In the genomic region with DNA sequence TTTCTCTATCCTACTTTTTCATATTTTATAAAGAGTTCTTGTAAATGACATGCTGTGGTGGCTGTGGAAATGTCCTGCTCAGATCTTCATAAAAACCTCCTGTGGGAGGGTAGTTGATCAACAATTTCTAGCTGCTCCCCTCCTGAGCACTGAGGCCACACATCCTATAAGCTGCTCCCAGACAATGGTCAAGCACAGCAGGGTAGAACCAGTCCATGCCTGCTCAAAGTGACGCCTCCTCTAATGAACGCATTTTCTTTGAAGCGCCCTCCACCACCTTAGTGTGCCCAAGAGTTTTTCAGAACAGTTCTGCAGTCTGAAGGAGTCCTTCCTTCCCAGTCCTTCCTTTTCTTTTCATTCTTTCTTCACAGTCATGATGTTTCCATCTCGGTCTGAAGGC, we compare ENCODE assay signal across 36 cellular contexts.
"Had no signal": no experiment of that assay in that cellular context is flagged by ENCODE, and none has a peak within 500 bp of the region (broad histone marks: within the 10 kb centered on the region; RNA-seq: fewer than 3 reads in every experiment).

No MANE protein-coding gene starts in this region.

- H3K36me3 ChIP-seq: adrenal gland, esophagus muscularis mucosa, gastrocnemius medialis, heart right ventricle, WERI-Rb-1 had no signal

- H3K4me3 Mint-ChIP-seq: activated CD4-positive, alpha-beta memory T cell treated with anti-CD3 and anti-CD28 coated beads for 36 hours; activated CD4-positive, alpha-beta T cell treated with anti-CD3 and anti-CD28 coated beads for 36 hours; activated CD4-positive, alpha-beta T cell treated with anti-CD3 and anti-CD28 coated beads, Interleukin-2, amount 10 ng/mL, durations not matched to agents 24 days and 14 days; activated CD8-positive, alpha-beta memory T cell treated with anti-CD3 and anti-CD28 coated beads, Interleukin-2, amount 10 ng/mL, durations not matched to agents 7 days and 5 days; activated CD8-positive, alpha-beta T cell treated with anti-CD3 and anti-CD28 coated beads, Interleukin-2, amount 10 ng/mL, durations not matched to agents 7 days and 5 days; activated naive CD4-positive, alpha-beta T cell treated with anti-CD3 and anti-CD28 coated beads for 36 hours; activated naive CD4-positive, alpha-beta T cell treated with anti-CD3 and anti-CD28 coated beads, Interleukin-2, amount 50 U/mL, for 24 hours; activated naive CD8-positive, alpha-beta T cell treated with anti-CD3 and anti-CD28 coated beads for 36 hours; activated naive CD8-positive, alpha-beta T cell treated with anti-CD3 and anti-CD28 coated beads, Interleukin-2, amount 50 U/mL, for 24 hours; activated T-helper 1 cell treated with anti-CD3 and anti-CD28 coated beads, Interleukin-12 subunit alpha, Interleukin-12 subunit beta, Interleukin-2, Interleukin-4 antibody, amounts not matched to agents 30 ng/mL and 10 ng/mL and 1 ng/mL, durations not matched to agents 14 hours and 24 hours and 36 hours; effector memory CD8-positive, alpha-beta T cell; T-helper 17 cell; T-helper 2 cell treated with Interferon-gamma antibody and Interleukin-4, amounts not matched to agents 5 μg/mL and 100 μg/mL, for 36 hours had no signal

- H3K27ac Mint-ChIP-seq: activated CD4-positive, alpha-beta memory T cell treated with anti-CD3 and anti-CD28 coated beads for 36 hours; activated CD4-positive, alpha-beta T cell treated with anti-CD3 and anti-CD28 coated beads for 36 hours; activated CD4-positive, alpha-beta T cell treated with anti-CD3 and anti-CD28 coated beads, Interleukin-2, amount 10 ng/mL, durations not matched to agents 24 days and 14 days; activated CD8-positive, alpha-beta memory T cell treated with anti-CD3 and anti-CD28 coated beads, Interleukin-2, amount 10 ng/mL, durations not matched to agents 7 days and 5 days; activated CD8-positive, alpha-beta T cell treated with anti-CD3 and anti-CD28 coated beads, Interleukin-2, amount 10 ng/mL, durations not matched to agents 7 days and 5 days; activated naive CD4-positive, alpha-beta T cell treated with anti-CD3 and anti-CD28 coated beads for 36 hours; activated naive CD4-positive, alpha-beta T cell treated with anti-CD3 and anti-CD28 coated beads, Interleukin-2, amount 50 U/mL, for 24 hours; activated naive CD8-positive, alpha-beta T cell treated with anti-CD3 and anti-CD28 coated beads for 36 hours; activated naive CD8-positive, alpha-beta T cell treated with anti-CD3 and anti-CD28 coated beads, Interleukin-2, amount 50 U/mL, for 24 hours; activated T-helper 1 cell treated with anti-CD3 and anti-CD28 coated beads, Interleukin-12 subunit alpha, Interleukin-12 subunit beta, Interleukin-2, Interleukin-4 antibody, amounts not matched to agents 30 ng/mL and 10 ng/mL and 1 ng/mL, durations not matched to agents 14 hours and 24 hours and 36 hours; activated T-helper 2 cell treated with anti-CD3 and anti-CD28 coated beads, Interferon-gamma antibody, Interleukin-2, Interleukin-4, amounts not matched to agents 10 μg/mL and 5 μg/mL and 100 μg/mL, durations not matched to agents 14 hours and 24 hours and 36 hours; effector memory CD8-positive, alpha-beta T cell; T-helper 17 cell; T-helper 2 cell treated with Interferon-gamma antibody and Interleukin-4, amounts not matched to agents 5 μg/mL and 100 μg/mL, for 36 hours had no signal

- H3K36me3 Mint-ChIP-seq: activated CD4-positive, alpha-beta memory T cell treated with anti-CD3 and anti-CD28 coated beads for 36 hours; activated CD8-positive, alpha-beta memory T cell treated with anti-CD3 and anti-CD28 coated beads, Interleukin-2, amount 10 ng/mL, durations not matched to agents 7 days and 5 days; activated naive CD4-positive, alpha-beta T cell treated with anti-CD3 and anti-CD28 coated beads, Interleukin-2, amount 50 U/mL, for 24 hours; activated naive CD8-positive, alpha-beta T cell treated with anti-CD3 and anti-CD28 coated beads for 36 hours had no signal

- H3K9me3 Mint-ChIP-seq: activated CD4-positive, alpha-beta T cell treated with anti-CD3 and anti-CD28 coated beads, Interleukin-2, amount 10 ng/mL, durations not matched to agents 24 days and 14 days; activated naive CD4-positive, alpha-beta T cell treated with anti-CD3 and anti-CD28 coated beads for 36 hours; activated naive CD8-positive, alpha-beta T cell treated with anti-CD3 and anti-CD28 coated beads for 36 hours; activated naive CD8-positive, alpha-beta T cell treated with anti-CD3 and anti-CD28 coated beads, Interleukin-2, amount 50 U/mL, for 24 hours; activated T-helper 1 cell treated with anti-CD3 and anti-CD28 coated beads, Interleukin-12 subunit alpha, Interleukin-12 subunit beta, Interleukin-2, Interleukin-4 antibody, amounts not matched to agents 30 ng/mL and 10 ng/mL and 1 ng/mL, durations not matched to agents 14 hours and 24 hours and 36 hours had no signal

- H3K4me1 ChIP-seq: adrenal gland, body of pancreas, esophagus muscularis mucosa, foreskin keratinocyte, gastrocnemius medialis, heart right ventricle had no signal

- H3K4me3 ChIP-seq: adrenal gland, body of pancreas, esophagus muscularis mucosa, gastrocnemius medialis, heart right ventricle had no signal

- ATAC-seq: activated CD4-positive, alpha-beta T cell treated with anti-CD3 and anti-CD28 coated beads for 36 hours; activated CD8-positive, alpha-beta memory T cell treated with anti-CD3 and anti-CD28 coated beads, Interleukin-2, amount 10 ng/mL, durations not matched to agents 7 days and 5 days; activated CD8-positive, alpha-beta T cell treated with anti-CD3 and anti-CD28 coated beads, Interleukin-2, amount 10 ng/mL, durations not matched to agents 7 days and 5 days; activated naive CD8-positive, alpha-beta T cell treated with anti-CD3 and anti-CD28 coated beads, Interleukin-2, amount 50 U/mL, for 24 hours; body of pancreas; effector memory CD8-positive, alpha-beta T cell; foreskin keratinocyte; gastrocnemius medialis; heart right ventricle; T-helper 17 cell had no signal

- H3K4me1 Mint-ChIP-seq: activated CD4-positive, alpha-beta T cell treated with anti-CD3 and anti-CD28 coated beads for 36 hours; activated CD4-positive, alpha-beta T cell treated with anti-CD3 and anti-CD28 coated beads, Interleukin-2, amount 10 ng/mL, durations not matched to agents 24 days and 14 days; activated CD8-positive, alpha-beta memory T cell treated with anti-CD3 and anti-CD28 coated beads, Interleukin-2, amount 10 ng/mL, durations not matched to agents 7 days and 5 days; activated naive CD4-positive, alpha-beta T cell treated with anti-CD3 and anti-CD28 coated beads, Interleukin-2, amount 50 U/mL, for 24 hours; activated naive CD8-positive, alpha-beta T cell treated with anti-CD3 and anti-CD28 coated beads for 36 hours; activated naive CD8-positive, alpha-beta T cell treated with anti-CD3 and anti-CD28 coated beads, Interleukin-2, amount 50 U/mL, for 24 hours; T-helper 17 cell had no signal

- H3K9me3 ChIP-seq: adrenal gland, body of pancreas, esophagus muscularis mucosa, gastrocnemius medialis, heart right ventricle had no signal

- H3K27me3 Mint-ChIP-seq: activated CD4-positive, alpha-beta memory T cell treated with anti-CD3 and anti-CD28 coated beads for 36 hours; activated CD4-positive, alpha-beta T cell treated with anti-CD3 and anti-CD28 coated beads for 36 hours; activated CD4-positive, alpha-beta T cell treated with anti-CD3 and anti-CD28 coated beads, Interleukin-2, amount 10 ng/mL, durations not matched to agents 24 days and 14 days; activated CD8-positive, alpha-beta memory T cell treated with anti-CD3 and anti-CD28 coated beads, Interleukin-2, amount 10 ng/mL, durations not matched to agents 7 days and 5 days; activated naive CD4-positive, alpha-beta T cell treated with anti-CD3 and anti-CD28 coated beads, Interleukin-2, amount 50 U/mL, for 24 hours; activated naive CD8-positive, alpha-beta T cell treated with anti-CD3 and anti-CD28 coated beads, Interleukin-2, amount 50 U/mL, for 24 hours; effector memory CD8-positive, alpha-beta T cell; T-helper 17 cell had no signal

- H3K27ac ChIP-seq: adrenal gland, body of pancreas, esophagus muscularis mucosa, foreskin keratinocyte, gastrocnemius medialis, heart right ventricle, WERI-Rb-1 had no signal

- H3K27me3 ChIP-seq: adrenal gland, body of pancreas, esophagus muscularis mucosa, foreskin keratinocyte, gastrocnemius medialis, heart right ventricle had no signal

- DNase-seq: activated CD4-positive, alpha-beta memory T cell treated with anti-CD3 and anti-CD28 coated beads for 36 hours; activated CD4-positive, alpha-beta T cell treated with anti-CD3 and anti-CD28 coated beads for 36 hours; activated CD4-positive, alpha-beta T cell treated with anti-CD3 and anti-CD28 coated beads, Interleukin-2, amount 10 ng/mL, durations not matched to agents 24 days and 14 days; activated CD4-positive, CD25-positive, alpha-beta regulatory T cell; activated CD4-positive, CD25-positive, alpha-beta regulatory T cell treated with anti-CD3 and anti-CD28 coated beads, Interleukin-2, amount 50 U/mL, for 72 hours; activated CD8-positive, alpha-beta memory T cell treated with anti-CD3 and anti-CD28 coated beads, Interleukin-2, amount 10 ng/mL, durations not matched to agents 7 days and 5 days; activated CD8-positive, alpha-beta memory T cell treated with anti-CD3 and anti-CD28 coated beads, Interleukin-2, amount 50 U/mL, for 4 hours; activated CD8-positive, alpha-beta T cell treated with anti-CD3 and anti-CD28 coated beads, Interleukin-2, amount 10 ng/mL, durations not matched to agents 7 days and 5 days; activated effector memory CD4-positive, alpha-beta T cell treated with anti-CD3 and anti-CD28 coated beads, Interleukin-2, amount 50 U/mL, for 16 hours; activated naive CD4-positive, alpha-beta T cell treated with anti-CD3 and anti-CD28 coated beads for 36 hours; activated naive CD8-positive, alpha-beta T cell treated with anti-CD3 and anti-CD28 coated beads for 36 hours; activated naive CD8-positive, alpha-beta T cell treated with anti-CD3 and anti-CD28 coated beads, Interleukin-2, amount 50 U/mL, for 24 hours; activated T-cell treated with anti-CD3 and anti-CD28 coated beads, Interleukin-2, amount 50 U/mL, for 1 hour; activated T-cell treated with anti-CD3 and anti-CD28 coated beads, Interleukin-2, amount 50 U/mL, for 48 hours; adrenal gland; amygdala; aorta; body of pancreas; caudate nucleus; cortex of kidney; dermis blood vessel endothelial cell; effector CD4-positive, alpha-beta T cell; effector memory CD8-positive, alpha-beta T cell; erythroblast; foreskin keratinocyte; gastrocnemius medialis; glutamatergic neuron; heart right ventricle; T-helper 17 cell; T1000; WERI-Rb-1 had no signal
